In the genomic region with DNA sequence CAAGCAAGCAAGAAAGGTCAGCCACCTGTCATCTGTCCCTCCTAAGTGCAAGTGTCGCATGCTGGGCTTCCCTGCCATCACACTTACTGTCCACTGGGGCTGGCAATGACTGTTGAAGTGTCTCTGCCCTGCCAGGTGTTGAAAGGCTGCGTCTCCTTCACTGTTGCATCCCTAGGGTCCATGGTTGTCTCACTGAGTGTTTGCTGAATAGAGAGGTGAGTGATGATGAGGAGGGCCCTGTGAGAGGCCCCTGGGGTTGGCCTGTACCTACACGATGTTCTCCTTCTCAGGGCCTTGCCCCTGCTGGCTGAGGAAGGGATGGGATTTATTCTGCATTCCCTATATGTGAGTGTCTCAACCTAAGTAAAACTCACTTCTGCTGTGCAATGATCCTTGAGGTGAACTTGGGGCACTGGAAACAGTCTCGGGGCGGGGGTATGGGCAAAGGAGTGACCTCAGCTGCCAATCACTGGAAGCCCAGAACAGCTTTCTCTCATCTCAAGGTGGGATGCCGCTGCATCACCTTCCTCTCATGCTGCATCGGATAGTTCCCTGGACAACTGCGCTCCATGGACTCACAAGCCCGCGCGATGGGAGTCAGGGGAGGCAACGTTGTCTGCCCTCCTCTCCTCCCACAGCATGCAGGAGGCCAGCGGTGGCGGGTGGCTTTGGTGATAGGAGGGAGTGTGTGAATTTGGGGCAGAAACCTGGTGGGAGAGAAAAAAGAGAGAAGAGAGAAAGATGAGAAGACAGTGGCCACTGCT, we compare ENCODE assay signal across 1 cellular context.
TF ChIP-seq lines count a peak whose summit lies in the region.

No MANE protein-coding gene starts in this region.

TF ChIP-seq in IMR-90, 13 proteins besides CTCF, POLR2A, EP300 and RAD21 (continued from another document):
- TF ChIP-seq NFE2L2 (IDR thresholded peaks at IDR 0.05; ENCODE audit: low read depth, low read length), result no peak
- no peak for TF ChIP-seq CEBPB (IDR thresholded peaks at IDR 0.05; ENCODE audit: low read depth, low read length)
- TF ChIP-seq CHD1 (IDR thresholded peaks at IDR 0.05; ENCODE audit: low read depth, low read length), result no peak
- no peak for TF ChIP-seq MAFK (IDR thresholded peaks at IDR 0.05; ENCODE audit: low read depth, low read length)
- no peak for TF ChIP-seq BHLHE40 (IDR thresholded peaks at IDR 0.05; ENCODE audit: low read depth, low read length)
- no peak for TF ChIP-seq RFX5 (IDR thresholded peaks at IDR 0.05; ENCODE audit: low read depth, low read length)
- TF ChIP-seq, protein P1, sequence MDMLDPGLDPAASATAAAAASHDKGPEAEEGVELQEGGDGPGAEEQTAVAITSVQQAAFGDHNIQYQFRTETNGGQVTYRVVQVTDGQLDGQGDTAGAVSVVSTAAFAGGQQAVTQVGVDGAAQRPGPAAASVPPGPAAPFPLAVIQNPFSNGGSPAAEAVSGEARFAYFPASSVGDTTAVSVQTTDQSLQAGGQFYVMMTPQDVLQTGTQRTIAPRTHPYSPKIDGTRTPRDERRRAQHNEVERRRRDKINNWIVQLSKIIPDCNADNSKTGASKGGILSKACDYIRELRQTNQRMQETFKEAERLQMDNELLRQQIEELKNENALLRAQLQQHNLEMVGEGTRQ (IDR thresholded peaks at IDR 0.05; ENCODE audit: low read depth, low read length), result no peak
- TF ChIP-seq MXI1 (IDR thresholded peaks at IDR 0.05; ENCODE audit: borderline replicate concordance, low read depth, low read length), result no peak
- TF ChIP-seq FOS (IDR thresholded peaks at IDR 0.05; ENCODE audit: low read depth, low read length), result no peak
